In the genomic region with DNA sequence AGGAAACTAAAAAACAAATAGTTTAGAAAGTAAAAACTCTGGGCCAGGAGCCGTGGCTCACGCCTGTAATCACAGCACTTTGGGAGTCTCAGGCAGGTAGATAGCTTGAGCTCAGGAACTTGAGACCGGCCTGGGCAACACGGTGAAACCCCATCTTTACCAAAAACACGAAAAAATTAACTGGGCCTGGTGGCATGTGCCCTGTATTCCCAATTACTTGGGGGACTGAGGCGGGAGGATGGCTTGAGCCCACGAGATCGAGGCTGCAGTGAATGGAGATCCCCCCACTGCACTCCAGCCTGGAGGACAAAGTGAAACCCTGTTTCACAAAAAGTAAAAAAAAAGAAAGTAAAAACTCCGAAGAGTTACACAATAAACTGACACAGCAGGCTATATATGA, we compare ENCODE assay signal across 13 cellular contexts. TPM values are rescaled to one million over a fixed set of nuclear protein-coding genes. Genes with fewer than 3 reads are reported as not detected.
A peak's percentile ranks its signal among the peaks of the same experiment; 100 is the strongest.
DNase-seq lines count a peak whose midpoint lies in the region; ATAC-seq and TF ChIP-seq lines count a peak whose summit lies in the region.
"Had no signal": no experiment of that assay in that cellular context is flagged by ENCODE, and none has a peak within 500 bp of the region (broad histone marks: within the 10 kb centered on the region; RNA-seq: fewer than 3 reads in every experiment).

No MANE protein-coding gene starts in this region.

- H3K9me3 Mint-ChIP-seq in mesothelial cell of epicardium, result peaks cover 11% of the 10 kb centered on the region

- peak; percentile 69 for ATAC-seq in GM18867 (IDR thresholded peaks at IDR 0.05; ENCODE audit: unreplicated experiment)
- ATAC-seq: right cardiac atrium had no signal

- CTCF ChIA-PET in HEK293 (lab: Yijun Ruan, JAX), result interaction anchor here (0.6 to 0.7 kb wide), 3 partner anchors 15 to 1062 kb away, joined by 3 read pairs; no protein-coding TSS in a partner anchor

- H3K27ac Mint-ChIP-seq in mesothelial cell of epicardium, result peak overlapping the region; percentile 26

- H3K4me3 ChIP-seq in HEK293 (ENCODE audit: low read depth, low read length), result no peak overlapping the region
- H3K4me3 ChIP-seq: adrenal gland had no signal

- H3K4me1 ChIP-seq in HEK293 (ENCODE audit: control insufficient read depth, insufficient read depth, low read length), result no peaks in the 10 kb centered on the region

- no peaks in the 10 kb centered on the region; a peak in 1 of 3 replicates for H3K36me3 ChIP-seq in HEK293 (ENCODE audit: control insufficient read depth in 2 of 2, insufficient read depth in 1 of 2, low read length in 2 of 2)
- H3K36me3 ChIP-seq: adrenal gland had no signal

- TF ChIP-seq CTCF in HEK293 (tag by site-specific recombination; IDR thresholded peaks at IDR 0.05) (no peak), mesothelial cell of epicardium (IDR thresholded peaks at IDR 0.05; ENCODE audit: unreplicated experiment) (no peak)

- no peaks in the 10 kb centered on the region for H3K9me3 ChIP-seq in HEK293 (ENCODE audit: control insufficient read depth, insufficient read depth, low read depth, low read length)
- H3K9me3 ChIP-seq: adrenal gland had no signal

- peaks cover 5% of the 10 kb centered on the region for H3K4me1 Mint-ChIP-seq in mesothelial cell of epicardium

- no peaks in the 10 kb centered on the region for H3K27me3 Mint-ChIP-seq in mesothelial cell of epicardium (ENCODE audit: low read depth)

- H3K27ac ChIP-seq in HEK293 (ENCODE audit: extremely low read depth, low read depth, low read length), result no peak overlapping the region
- H3K27ac ChIP-seq: adrenal gland had no signal

- peaks cover 28% of the 10 kb centered on the region for H3K36me3 Mint-ChIP-seq in mesothelial cell of epicardium

- POLR2A ChIA-PET in HEK293 (lab: Yijun Ruan, JAX), result no interaction called here

- peak; percentile 33 for DNase-seq in MV-4-11 (lab: John Stamatoyannopoulos, UW)
- no peak for DNase-seq in mesothelial cell of epicardium (ENCODE audit: low spot score in 2 of 2, unreplicated experiment in 2 of 2)
- DNase-seq in HT-29 (ENCODE audit: low spot score), result no peak
- no peak for DNase-seq in NCI-H1694 (lab: John Stamatoyannopoulos, UW)
- DNase-seq in SKM-1 (lab: John Stamatoyannopoulos, UW; ENCODE audit: unreplicated experiment), result no peak
- DNase-seq in NCI-H526 (lab: John Stamatoyannopoulos, UW), result no peak
- DNase-seq: adrenal gland, dermis blood vessel endothelial cell, NCI-H2081, right cardiac atrium, substantia nigra had no signal

- no peak overlapping the region for H3K4me3 Mint-ChIP-seq in mesothelial cell of epicardium

TF ChIP-seq in HEK293, 187 proteins besides CTCF, POLR2A, EP300 and RAD21:
- no peak for TF ChIP-seq OSR2 (tag by site-specific recombination; IDR thresholded peaks at IDR 0.05)
- no peak for TF ChIP-seq ZNF624 (tag by site-specific recombination; IDR thresholded peaks at IDR 0.05)
- TF ChIP-seq PRDM1 (tag by site-specific recombination; IDR thresholded peaks at IDR 0.05), result peak; percentile 42; the same call in 1 of the 2 replicates
- no peak for TF ChIP-seq ZNF133 (tag by site-specific recombination; IDR thresholded peaks at IDR 0.05)
- peak; percentile 86 for TF ChIP-seq ZNF202 (tag by site-specific recombination; IDR thresholded peaks at IDR 0.05; ENCODE audit: borderline replicate concordance)
- TF ChIP-seq ZNF707 (tag by site-specific recombination; IDR thresholded peaks at IDR 0.05), result no peak
- TF ChIP-seq ZFHX2 (tag by site-specific recombination; conservative IDR thresholded peaks at IDR 0.05), result no peak
- TF ChIP-seq, protein P1, sequence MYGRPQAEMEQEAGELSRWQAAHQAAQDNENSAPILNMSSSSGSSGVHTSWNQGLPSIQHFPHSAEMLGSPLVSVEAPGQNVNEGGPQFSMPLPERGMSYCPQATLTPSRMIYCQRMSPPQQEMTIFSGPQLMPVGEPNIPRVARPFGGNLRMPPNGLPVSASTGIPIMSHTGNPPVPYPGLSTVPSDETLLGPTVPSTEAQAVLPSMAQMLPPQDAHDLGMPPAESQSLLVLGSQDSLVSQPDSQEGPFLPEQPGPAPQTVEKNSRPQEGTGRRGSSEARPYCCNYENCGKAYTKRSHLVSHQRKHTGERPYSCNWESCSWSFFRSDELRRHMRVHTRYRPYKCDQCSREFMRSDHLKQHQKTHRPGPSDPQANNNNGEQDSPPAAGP (tag by site-specific recombination; IDR thresholded peaks at IDR 0.05), result no peak

RNA-seq across cellular contexts. Expression of gene CEP170, which starts 10.7 kb away (rescaled TPM):
- total RNA-seq in mesothelial cell of epicardium, result 118 to 129 TPM (median 120 TPM) in 3 replicates
- 21.8 and 22.2 TPM in 2 replicates for total RNA-seq in HT-29 (2014; rRNA removed; shearing (Covaris generic))

RNA-seq across cellular contexts. Expression of gene SDCCAG8, which starts 11.4 kb away (rescaled TPM):
- 37.3 to 47.1 TPM (median 39.9 TPM) in 3 replicates for total RNA-seq in mesothelial cell of epicardium
- 5.9 and 9.7 TPM in 2 replicates for total RNA-seq in HT-29 (2014; rRNA removed; shearing (Covaris generic))
